3 cellular contexts compared by ENCODE assay signal in genomic region chr11:119380816-119381185, GRCh38.
TF ChIP-seq lines count a peak whose summit lies in the region.

No MANE protein-coding gene starts in this region.

TF ChIP-seq in A549, 52 proteins besides CTCF, POLR2A, EP300 and RAD21:
- TF ChIP-seq ZC3H11A (IDR thresholded peaks at IDR 0.05) (no peak), ZFP36 (IDR thresholded peaks at IDR 0.05; ENCODE audit: borderline replicate concordance, partially characterized antibody) (no peak), BHLHE40 (IDR thresholded peaks at IDR 0.05; ENCODE audit: low read depth, low read length) (no peak), GATA3 (IDR thresholded peaks at IDR 0.05; ENCODE audit: borderline replicate concordance) (no peak), POLR2AphosphoS2 (conservative IDR thresholded peaks at IDR 0.05; ENCODE audit: low read length) (no peak), SMC3 (IDR thresholded peaks at IDR 0.05) (no peak), NFE2L2 (conservative IDR thresholded peaks at IDR 0.05; ENCODE audit: low read length) (no peak), KDM5A (IDR thresholded peaks at IDR 0.05) (no peak), KDM1A (IDR thresholded peaks at IDR 0.05; ENCODE audit: low read depth) (no peak), REST (IDR thresholded peaks at IDR 0.05) (no peak)

TF ChIP-seq in HEK293, 187 proteins besides CTCF, POLR2A, EP300 and RAD21:
- TF ChIP-seq BCL11A (tag by site-specific recombination; IDR thresholded peaks at IDR 0.05; ENCODE audit: low read depth) (no peak), ZNF704 (tag by site-specific recombination; IDR thresholded peaks at IDR 0.05) (no peak), ZNF830 (tag by site-specific recombination; IDR thresholded peaks at IDR 0.05; ENCODE audit: low read depth) (no peak), ZNF692 (tag by site-specific recombination; IDR thresholded peaks at IDR 0.05) (no peak), ZBTB44 (tag by site-specific recombination; IDR thresholded peaks at IDR 0.05) (no peak), ZNF311 (tag by site-specific recombination; IDR thresholded peaks at IDR 0.05; ENCODE audit: borderline replicate concordance) (no peak), MZF1 (tag by site-specific recombination; IDR thresholded peaks at IDR 0.05; ENCODE audit: borderline replicate concordance) (no peak), ZNF518A (tag by site-specific recombination; conservative IDR thresholded peaks at IDR 0.05; ENCODE audit: low read depth) (no peak), ZNF426 (tag by site-specific recombination; IDR thresholded peaks at IDR 0.05) (no peak), ZNF837 (tag by site-specific recombination; IDR thresholded peaks at IDR 0.05) (no peak), SP3 (tag by site-specific recombination; IDR thresholded peaks at IDR 0.05) (no peak), ZNF140 (tag by site-specific recombination; IDR thresholded peaks at IDR 0.05) (no peak), OVOL3 (tag by site-specific recombination; IDR thresholded peaks at IDR 0.05) (no peak), ZEB2 (tag by site-specific recombination; IDR thresholded peaks at IDR 0.05) (no peak), ZFP41 (tag by site-specific recombination; IDR thresholded peaks at IDR 0.05; ENCODE audit: borderline replicate concordance) (no peak), PRDM1 (tag by site-specific recombination; IDR thresholded peaks at IDR 0.05) (no peak), ZBTB1 (tag by site-specific recombination; IDR thresholded peaks at IDR 0.05) (no peak), ZNF239 (tag by site-specific recombination; IDR thresholded peaks at IDR 0.05) (no peak)

TF ChIP-seq in K562, 482 proteins besides CTCF, POLR2A, EP300 and RAD21:
- no peak for TF ChIP-seq CREB5 (CRISPR knock-in tag; IDR thresholded peaks at IDR 0.05)
- no peak for TF ChIP-seq HDGF (IDR thresholded peaks at IDR 0.05)
- TF ChIP-seq ILF3 (IDR thresholded peaks at IDR 0.05; ENCODE audit: borderline replicate concordance), result no peak
- 0 out of 2 replicates have a peak, but pooled peaks have one; percentile 11 for TF ChIP-seq MAX (CRISPR knock-in tag; IDR thresholded peaks at IDR 0.05)
- peak; percentile 67; the same call in 1 of the 2 replicates for TF ChIP-seq MGA (IDR thresholded peaks at IDR 0.05)
- TF ChIP-seq ELF4 (CRISPR knock-in tag; IDR thresholded peaks at IDR 0.05), result 0 out of 2 replicates have a peak, but pooled peaks have one; percentile 7
- no peak for TF ChIP-seq KHSRP (IDR thresholded peaks at IDR 0.05)
- no peak for TF ChIP-seq HMGXB4 (CRISPR knock-in tag; IDR thresholded peaks at IDR 0.05)
- peak in 1 of 2 experiments; percentile 81 for TF ChIP-seq E2F6 (IDR thresholded peaks at IDR 0.05; ENCODE audit: borderline replicate concordance in 1 of 2, extremely low read depth in 1 of 2, insufficient read depth in 1 of 2, insufficient read length in 1 of 2, low read depth in 1 of 2, low read length in 1 of 2, poor library complexity in 1 of 2, severe bottlenecking in 1 of 2)
